2 cellular contexts compared by ENCODE assay signal in genomic region chr17:2635241-2635640, GRCh38.
TF ChIP-seq lines count a peak whose summit lies in the region.

No MANE protein-coding gene starts in this region.

TF ChIP-seq in A549, 52 proteins besides CTCF, POLR2A, EP300 and RAD21 (continued from another document):
- TF ChIP-seq NPAS2 (CRISPR knock-in tag; IDR thresholded peaks at IDR 0.05; ENCODE audit: borderline replicate concordance): no peak
- TF ChIP-seq HOXB5 (CRISPR knock-in tag; IDR thresholded peaks at IDR 0.05): no peak
- no peak for TF ChIP-seq ATOH8 (CRISPR knock-in tag; IDR thresholded peaks at IDR 0.05; ENCODE audit: low read depth)
- TF ChIP-seq, protein P1, sequence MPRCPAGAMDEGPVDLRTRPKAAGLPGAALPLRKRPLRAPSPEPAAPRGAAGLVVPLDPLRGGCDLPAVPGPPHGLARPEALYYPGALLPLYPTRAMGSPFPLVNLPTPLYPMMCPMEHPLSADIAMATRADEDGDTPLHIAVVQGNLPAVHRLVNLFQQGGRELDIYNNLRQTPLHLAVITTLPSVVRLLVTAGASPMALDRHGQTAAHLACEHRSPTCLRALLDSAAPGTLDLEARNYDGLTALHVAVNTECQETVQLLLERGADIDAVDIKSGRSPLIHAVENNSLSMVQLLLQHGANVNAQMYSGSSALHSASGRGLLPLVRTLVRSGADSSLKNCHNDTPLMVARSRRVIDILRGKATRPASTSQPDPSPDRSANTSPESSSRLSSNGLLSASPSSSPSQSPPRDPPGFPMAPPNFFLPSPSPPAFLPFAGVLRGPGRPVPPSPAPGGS (IDR thresholded peaks at IDR 0.05): no peak
- TF ChIP-seq, protein P2, sequence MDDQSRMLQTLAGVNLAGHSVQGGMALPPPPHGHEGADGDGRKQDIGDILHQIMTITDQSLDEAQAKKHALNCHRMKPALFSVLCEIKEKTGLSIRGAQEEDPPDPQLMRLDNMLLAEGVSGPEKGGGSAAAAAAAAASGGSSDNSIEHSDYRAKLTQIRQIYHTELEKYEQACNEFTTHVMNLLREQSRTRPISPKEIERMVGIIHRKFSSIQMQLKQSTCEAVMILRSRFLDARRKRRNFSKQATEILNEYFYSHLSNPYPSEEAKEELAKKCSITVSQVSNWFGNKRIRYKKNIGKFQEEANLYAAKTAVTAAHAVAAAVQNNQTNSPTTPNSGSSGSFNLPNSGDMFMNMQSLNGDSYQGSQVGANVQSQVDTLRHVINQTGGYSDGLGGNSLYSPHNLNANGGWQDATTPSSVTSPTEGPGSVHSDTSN (IDR thresholded peaks at IDR 0.05): no peak
- no peak for TF ChIP-seq POLR2AphosphoS2 (conservative IDR thresholded peaks at IDR 0.05; ENCODE audit: low read length)
- no peak for TF ChIP-seq FOSB (CRISPR knock-in tag; IDR thresholded peaks at IDR 0.05)
- no peak for TF ChIP-seq NFE2L2 (conservative IDR thresholded peaks at IDR 0.05; ENCODE audit: low read length)
- TF ChIP-seq CHD4 (IDR thresholded peaks at IDR 0.05; ENCODE audit: borderline replicate concordance): no peak
- TF ChIP-seq JUNB (IDR thresholded peaks at IDR 0.05): no peak
- TF ChIP-seq, protein P3, sequence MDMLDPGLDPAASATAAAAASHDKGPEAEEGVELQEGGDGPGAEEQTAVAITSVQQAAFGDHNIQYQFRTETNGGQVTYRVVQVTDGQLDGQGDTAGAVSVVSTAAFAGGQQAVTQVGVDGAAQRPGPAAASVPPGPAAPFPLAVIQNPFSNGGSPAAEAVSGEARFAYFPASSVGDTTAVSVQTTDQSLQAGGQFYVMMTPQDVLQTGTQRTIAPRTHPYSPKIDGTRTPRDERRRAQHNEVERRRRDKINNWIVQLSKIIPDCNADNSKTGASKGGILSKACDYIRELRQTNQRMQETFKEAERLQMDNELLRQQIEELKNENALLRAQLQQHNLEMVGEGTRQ (IDR thresholded peaks at IDR 0.05): no peak
- TF ChIP-seq, protein P4, sequence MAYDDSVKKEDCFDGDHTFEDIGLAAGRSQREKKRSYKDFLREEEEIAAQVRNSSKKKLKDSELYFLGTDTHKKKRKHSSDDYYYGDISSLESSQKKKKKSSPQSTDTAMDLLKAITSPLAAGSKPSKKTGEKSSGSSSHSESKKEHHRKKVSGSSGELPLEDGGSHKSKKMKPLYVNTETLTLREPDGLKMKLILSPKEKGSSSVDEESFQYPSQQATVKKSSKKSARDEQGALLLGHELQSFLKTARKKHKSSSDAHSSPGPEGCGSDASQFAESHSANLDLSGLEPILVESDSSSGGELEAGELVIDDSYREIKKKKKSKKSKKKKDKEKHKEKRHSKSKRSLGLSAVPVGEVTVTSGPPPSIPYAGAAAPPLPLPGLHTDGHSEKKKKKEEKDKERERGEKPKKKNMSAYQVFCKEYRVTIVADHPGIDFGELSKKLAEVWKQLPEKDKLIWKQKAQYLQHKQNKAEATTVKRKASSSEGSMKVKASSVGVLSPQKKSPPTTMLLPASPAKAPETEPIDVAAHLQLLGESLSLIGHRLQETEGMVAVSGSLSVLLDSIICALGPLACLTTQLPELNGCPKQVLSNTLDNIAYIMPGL (CRISPR knock-in tag; IDR thresholded peaks at IDR 0.05; ENCODE audit: borderline replicate concordance): no peak
- no peak for TF ChIP-seq EHF (CRISPR knock-in tag; IDR thresholded peaks at IDR 0.05)
- no peak for TF ChIP-seq NR3C1 (IDR thresholded peaks at IDR 0.05)
- no peak for TF ChIP-seq HDAC2 (IDR thresholded peaks at IDR 0.05)
- no peak for TF ChIP-seq PHF8 (IDR thresholded peaks at IDR 0.05; ENCODE audit: borderline replicate concordance, low read depth)
- TF ChIP-seq TP53 (CRISPR knock-in tag; IDR thresholded peaks at IDR 0.05): no peak
TF ChIP-seq in A549: peak in this region for 0.

TF ChIP-seq in HCT116, 20 proteins besides CTCF, POLR2A, EP300 and RAD21 (continued from another document):
- TF ChIP-seq, protein P5, sequence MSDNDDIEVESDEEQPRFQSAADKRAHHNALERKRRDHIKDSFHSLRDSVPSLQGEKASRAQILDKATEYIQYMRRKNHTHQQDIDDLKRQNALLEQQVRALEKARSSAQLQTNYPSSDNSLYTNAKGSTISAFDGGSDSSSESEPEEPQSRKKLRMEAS (IDR thresholded peaks at IDR 0.05): no peak
- TF ChIP-seq TCF7L2 (IDR thresholded peaks at IDR 0.05; ENCODE audit: borderline replicate concordance, extremely low read depth, insufficient read depth, insufficient read length): no peak
- TF ChIP-seq EZH2 (IDR thresholded peaks at IDR 0.05): no peak
- no peak for TF ChIP-seq FOSL1 (IDR thresholded peaks at IDR 0.05; ENCODE audit: low read depth)
- TF ChIP-seq SP1 (IDR thresholded peaks at IDR 0.05; ENCODE audit: low read depth): no peak
- TF ChIP-seq REST (IDR thresholded peaks at IDR 0.05; ENCODE audit: low read depth): no peak
- no peak for TF ChIP-seq YY1 (IDR thresholded peaks at IDR 0.05; ENCODE audit: extremely low read depth, insufficient replicate concordance, low read depth, low read length)
- no peak for TF ChIP-seq ELF1 (IDR thresholded peaks at IDR 0.05; ENCODE audit: borderline replicate concordance, low read depth)
- TF ChIP-seq ATF3 (IDR thresholded peaks at IDR 0.05): no peak
- TF ChIP-seq CBX3 (IDR thresholded peaks at IDR 0.05; ENCODE audit: low read depth): no peak
- no peak for TF ChIP-seq EZH2phosphoT487 (IDR thresholded peaks at IDR 0.05; ENCODE audit: borderline replicate concordance)
- no peak for TF ChIP-seq ZBTB33 (IDR thresholded peaks at IDR 0.05; ENCODE audit: extremely low read depth, insufficient replicate concordance, low read length)
- no peak for TF ChIP-seq ZNF274 (IDR thresholded peaks at IDR 0.05; ENCODE audit: low read depth, low read length)
- no peak for TF ChIP-seq SRF (IDR thresholded peaks at IDR 0.05; ENCODE audit: low read depth)
